In genomic region chr1:109527098-109527811, GRCh38 we compare ENCODE assay signal across 16 cellular contexts. TPM values are rescaled to one million over a fixed set of nuclear protein-coding genes. Genes with fewer than 3 reads are reported as not detected.
DNase-seq lines count a peak whose midpoint lies in the region; ATAC-seq, FAIRE-seq and TF ChIP-seq lines count a peak whose summit lies in the region.
"Had no signal": no experiment of that assay in that cellular context is flagged by ENCODE, and none has a peak within 500 bp of the region (broad histone marks: within the 10 kb centered on the region; RNA-seq: fewer than 3 reads in every experiment).

No MANE protein-coding gene starts in this region.

- no TSS peak for BruUV-seq in GM12878 (replicated peaks; lab: Mats Ljungman, UMichigan)
- no TSS peak for BruUV-seq in PC-9 (replicated peaks; lab: Mats Ljungman, UMichigan)

- H3K79me1 ChIP-seq in mesendoderm (ENCODE audit: low read length): no peaks in the 10 kb centered on the region

- H2AFZ ChIP-seq in GM12878 (ENCODE audit: control insufficient read depth, low read depth, low read length) (peak overlapping the region; percentile 40), PC-9 (no peak overlapping the region)
- H2AFZ ChIP-seq: parathyroid adenoma had no signal

- no peak overlapping the region for H4K8ac ChIP-seq in mesendoderm (ENCODE audit: low read depth, low read length)

- RAD21 ChIA-PET in GM12878 (lab: Charles Lee; ENCODE audit: unreplicated experiment): interaction anchor here (1.0 to 10.3 kb wide), 4 partner anchors 21 to 44 kb away, joined by 4 to 422 read pairs (median 27); partner anchors contain the start of genes ATXN7L2, CYB561D1 and GNAI3

- H3K36me3 Mint-ChIP-seq in activated T-cell treated with anti-CD3 and anti-CD28 coated beads, Interleukin-2, amount 50 U/mL, for 4 hours (ENCODE audit: insufficient read depth): no peaks in the 10 kb centered on the region

- H3K9ac ChIP-seq in GM12878 (ENCODE audit: control insufficient read depth, insufficient read depth, low read length) (no peak overlapping the region), mesendoderm (ENCODE audit: low read length) (no peak overlapping the region)
- H3K9ac ChIP-seq: parathyroid adenoma had no signal

- peak overlapping the region; percentile 62 for H3K4me2 ChIP-seq in GM12878 (ENCODE audit: control insufficient read depth, insufficient read depth)
- H3K4me2 ChIP-seq in mesendoderm (ENCODE audit: low read length): no peak overlapping the region
- no peak overlapping the region for H3K4me2 ChIP-seq in PC-9

- H2AK5ac ChIP-seq in mesendoderm (ENCODE audit: low read length): no peak overlapping the region

- H3K4me3 Mint-ChIP-seq in activated T-cell treated with anti-CD3 and anti-CD28 coated beads, Interleukin-2, amount 50 U/mL, for 4 hours: no peak overlapping the region

- no peak overlapping the region for H4K5ac ChIP-seq in mesendoderm (ENCODE audit: low read length)

- H3K23ac ChIP-seq in mesendoderm (ENCODE audit: low read length): no peak overlapping the region

- peaks cover 22% of the 10 kb centered on the region for H3K4me1 Mint-ChIP-seq in activated T-cell treated with anti-CD3 and anti-CD28 coated beads, Interleukin-2, amount 50 U/mL, for 4 hours (ENCODE audit: low read depth)

- TF ChIP-seq POLR2A in GM12878 (IDR thresholded peaks at IDR 0.05; ENCODE audit: low read depth, low read length): no peak

- H4K20me1 ChIP-seq in GM12878 (ENCODE audit: control insufficient read depth, insufficient read depth): no peaks in the 10 kb centered on the region
- no peaks in the 10 kb centered on the region for H4K20me1 ChIP-seq in PC-9 (ENCODE audit: insufficient read depth)

- H2BK15ac ChIP-seq in mesendoderm (replicated peaks; ENCODE audit: low read depth): no peak overlapping the region

- H3K4ac ChIP-seq in mesendoderm (ENCODE audit: low read depth, low read length): no peak overlapping the region

- 35% methylated on average over 14 of the region's 14 CpGs for WGBS in GM12878 (ENCODE audit: insufficient coverage, insufficient replicate concordance, low lambda C conversion rate, missing lambda C conversion rate)
- no CpG with 5 or more reads among the region's 14 CpGs for WGBS in mesendoderm (ENCODE audit: extremely low coverage, insufficient coverage, low lambda C conversion rate)

- H3K4me3 ChIP-seq in GM12865 (ENCODE audit: low read depth, low read length) (no peak overlapping the region), GM12878 (no peak overlapping the region), mesendoderm (ENCODE audit: low read length) (no peak overlapping the region), PC-9 (no peak overlapping the region)
- H3K4me3 ChIP-seq: thoracic aorta had no signal

- H3K27ac ChIP-seq in GM12878 (ENCODE audit: control insufficient read depth, insufficient read depth): peak overlapping the region; percentile 28; the same call in 1 of the 2 replicates
- H3K27ac ChIP-seq in mesendoderm (ENCODE audit: low read depth, low read length): no peak overlapping the region
- H3K27ac ChIP-seq in PC-9: no peak overlapping the region
- H3K27ac ChIP-seq: parathyroid adenoma, thoracic aorta had no signal

- POLR2A ChIA-PET in GM12878 (lab: Charles Lee): interaction anchor here (0.7 to 2.0 kb wide), 10 partner anchors 12 to 43 kb away, joined by 3 to 10 read pairs (median 4); partner anchors contain the start of genes ATXN7L2, CYB561D1 and GNAI3
- POLR2A ChIA-PET in PC-9 (lab: Charles Lee; ENCODE audit: unreplicated experiment): no interaction called here

- H2BK120ac ChIP-seq in mesendoderm (ENCODE audit: low read depth, low read length): no peak overlapping the region

- H3K9me3 ChIP-seq in GM12878 (replicated peaks; ENCODE audit: control insufficient read depth, insufficient read depth, low read length) (no peaks in the 10 kb centered on the region), PC-9 (ENCODE audit: insufficient read depth, low read depth) (no peaks in the 10 kb centered on the region)
- H3K9me3 ChIP-seq: thoracic aorta had no signal

- DNase-seq in GM12865 (ENCODE audit: low read depth) (peak; percentile 75), GM12878 (ENCODE audit: low read depth, low spot score) (no peak), putamen (ENCODE audit: low spot score) (no peak), mesendoderm (no peak), PC-9 (no peak)
- DNase-seq in activated T-cell treated with anti-CD3 and anti-CD28 coated beads, Interleukin-2, amount 50 U/mL, for 4 hours: no peak
- DNase-seq: activated CD4-positive, alpha-beta T cell treated with anti-CD3 and anti-CD28 coated beads for 4 hours; activated T-cell treated with anti-CD3 and anti-CD28 coated beads for 4 hours; amniotic stem cell; kidney; NCI-H187 treated with DMSO at 0.1 percent for 48 hours had no signal

- no peaks in the 10 kb centered on the region for H3F3A ChIP-seq in PC-9 (ENCODE audit: insufficient read depth, low read depth)

- H3K9me2 ChIP-seq in PC-9 (ENCODE audit: insufficient read depth): no peaks in the 10 kb centered on the region

- H3K27me3 ChIP-seq in GM12878 (replicated peaks in 1 of 2; ENCODE audit: control insufficient read depth in 2 of 2, insufficient read depth in 2 of 2, low read length in 1 of 2) (peaks cover 0 to 2% of the 10 kb centered on the region in 2 experiments; a peak in 1 of 4 replicates), mesendoderm (ENCODE audit: insufficient read depth, low read length, poor library complexity) (no peaks in the 10 kb centered on the region), PC-9 (ENCODE audit: insufficient read depth, low read depth) (peaks cover 26% of the 10 kb centered on the region)

- CTCF ChIA-PET in GM12878 (lab: Yijun Ruan, JAX) (interaction anchor here (0.8 to 21.3 kb wide), 8 partner anchors 12 to 249 kb away, joined by 3 to 1280 read pairs (median 5); partner anchors contain the start of genes AMIGO1 and CYB561D1), PC-9 (lab: Charles Lee) (no interaction called here)

- TF ChIP-seq CTCF in GM12865 (IDR thresholded peaks at IDR 0.05; ENCODE audit: insufficient read depth, low read depth, low read length, missing control alignments) (no peak), GM12878 (IDR thresholded peaks at IDR 0.05 in 2 of 3, conservative IDR thresholded peaks at IDR 0.05 in 1 of 3; ENCODE audit: control insufficient read depth in 2 of 3, extremely low read depth in 1 of 3, insufficient read depth in 1 of 3, low read depth in 3 of 3, low read length in 3 of 3) (no peak), PC-9 (conservative IDR thresholded peaks at IDR 0.05) (no peak)

- SMC1A ChIA-PET in GM12878 (lab: Charles Lee; ENCODE audit: uncharacterized antibody, unreplicated experiment): interaction anchor here (1.5 to 12.8 kb wide), 4 partner anchors 18 to 250 kb away, joined by 5 to 431 read pairs (median 130); partner anchors contain the start of genes AMIGO1, ATXN7L2 and CYB561D1

- H3K79me2 ChIP-seq in GM12878 (ENCODE audit: control insufficient read depth, insufficient read depth, low read length) (no peaks in the 10 kb centered on the region), mesendoderm (ENCODE audit: control insufficient read depth, insufficient read depth, low read length) (no peaks in the 10 kb centered on the region), PC-9 (ENCODE audit: low read depth) (no peaks in the 10 kb centered on the region)
- H3K79me2 ChIP-seq: parathyroid adenoma had no signal

- H3K36me3 ChIP-seq in GM12878 (ENCODE audit: control insufficient read depth in 2 of 2, insufficient read depth in 2 of 2, low read length in 1 of 2) (no peaks in the 10 kb centered on the region), mesendoderm (ENCODE audit: control insufficient read depth, insufficient read depth, low read length) (no peaks in the 10 kb centered on the region), PC-9 (ENCODE audit: low read depth) (no peaks in the 10 kb centered on the region)
- H3K36me3 ChIP-seq: thoracic aorta had no signal

- intact Hi-C loops in GM12878 (cut with micrococcal nuclease; ENCODE audit: unreplicated experiment): no loop called here
- intact Hi-C loops in PC-9 (cut with micrococcal nuclease; ENCODE audit: unreplicated experiment): no loop called here

- in situ Hi-C loops in GM12878 (cut with MboI): no loop called here

- ATAC-seq in GM19351 (IDR thresholded peaks at IDR 0.05; ENCODE audit: unreplicated experiment): peak; percentile 70
- ATAC-seq in HG02763 (IDR thresholded peaks at IDR 0.05; ENCODE audit: unreplicated experiment): peak; percentile 65
- ATAC-seq in GM12878: peak; percentile 87
- no peak for ATAC-seq in activated T-cell treated with anti-CD3 and anti-CD28 coated beads, Interleukin-2, amount 50 U/mL, for 4 hours

- H2BK5ac ChIP-seq in mesendoderm (ENCODE audit: low read length): no peak overlapping the region

- H3K9me3 Mint-ChIP-seq in activated T-cell treated with anti-CD3 and anti-CD28 coated beads, Interleukin-2, amount 50 U/mL, for 4 hours: no peaks in the 10 kb centered on the region

- no peak for TF ChIP-seq RAD21 in GM12878 (IDR thresholded peaks at IDR 0.05; ENCODE audit: insufficient read depth, low read depth, low read length)

- H3K27me3 Mint-ChIP-seq in activated T-cell treated with anti-CD3 and anti-CD28 coated beads, Interleukin-2, amount 50 U/mL, for 4 hours (ENCODE audit: low read depth): peaks cover 3% of the 10 kb centered on the region

- peak; percentile 49 for FAIRE-seq in GM12878 (lab: Jason Lieb, UNC)
- FAIRE-seq: kidney had no signal

- no peak overlapping the region for H3K56ac ChIP-seq in mesendoderm (ENCODE audit: low read length)

- peak in 1 of 2 experiments; percentile 60; a peak in 1 of 4 replicates for TF ChIP-seq EP300 in GM12878 (IDR thresholded peaks at IDR 0.05; ENCODE audit: borderline replicate concordance in 1 of 2, control insufficient read depth in 1 of 2, low read depth in 2 of 2, low read length in 2 of 2)

- no peak overlapping the region for H3K18ac ChIP-seq in mesendoderm (ENCODE audit: low read length)

- peaks cover 19% of the 10 kb centered on the region for H3K4me1 ChIP-seq in GM12878 (ENCODE audit: control insufficient read depth, insufficient read depth, low read length)
- H3K4me1 ChIP-seq in mesendoderm (ENCODE audit: control insufficient read depth, low read depth, low read length): no peaks in the 10 kb centered on the region
- no peaks in the 10 kb centered on the region for H3K4me1 ChIP-seq in PC-9 (replicated peaks; ENCODE audit: insufficient read depth)

RNA-seq across cellular contexts. Expression of gene GPR61, which starts 12.4 kb away (rescaled TPM):
- total RNA-seq in GM12878 (2013; cell fraction: nucleolus; rRNA removed): 0.44 and 1.3 TPM in 2 replicates
- total RNA-seq in GM12878 (2014; rRNA removed) (0.44 TPM in 1 of 2 replicates, not detected in the other), GM12878 (2014; rRNA removed; fragmentation: Illumina TruSeq; extraction: Trizol) (0.31 and 0.32 TPM in 2 replicates), GM12878 (2021) (0.38 TPM in 1 of 2 replicates, not detected in the other), PC-9 (2021) (not detected in 2 replicates)
- polyA plus RNA-seq in GM12878 (2011; ENCODE audit: low read depth): 0.07 TPM
- polyA plus RNA-seq in GM12878 (2011; rRNA removed) (0.23 and 0.53 TPM in 2 replicates), GM12878 (2014; fragmentation: Illumina TruSeq; extraction: Trizol) (0.21 TPM in 1 of 2 replicates, not detected in the other), GM12878 (2014; fragmentation: Nextera tagmentation; extraction: Ambion mirVana) (1 to 10 TPM in 1 of 2 experiments, under 1 TPM in 1; 0.19 to 1.1 TPM), GM12878 (2014; rRNA removed) (not detected in 2 replicates), GM12878 (2016; fragmentation: Nextera tagmentation; extraction: Ambion mirVana) (under 1 TPM; 0.47 to 0.84 TPM)
- 0.22 and 0.32 TPM in 2 replicates for polyA plus RNA-seq in GM12878 (2011; cell fraction: cytosol; rRNA removed)
- 0.19 and 0.51 TPM in 2 replicates for polyA plus RNA-seq in GM12878 (2011; cell fraction: nucleus; rRNA removed)
- polyA plus RNA-seq in GM12878 (2012): 0.23 and 0.66 TPM in 2 replicates
- polyA minus RNA-seq in GM12878 (2011; rRNA and poly(A)+ RNA removed): 2.6 and 3.8 TPM in 2 replicates
- polyA minus RNA-seq in GM12878 (2011; cell fraction: cytosol; rRNA and poly(A)+ RNA removed): not detected in 2 replicates
- polyA minus RNA-seq in GM12878 (2011; cell fraction: nucleus; rRNA and poly(A)+ RNA removed): 1.8 and 2.5 TPM in 2 replicates
- 0.10 TPM for polyA plus RNA-seq in mesendoderm (2013, experiment 1 of 2)
- 0.08 TPM for polyA plus RNA-seq in mesendoderm (2013, experiment 2 of 2)
- not detected for total RNA-seq in activated T-cell treated with anti-CD3 and anti-CD28 coated beads, Interleukin-2, amount 50 U/mL, for 4 hours
- total RNA-seq: epithelial cell of proximal tubule, kidney, thoracic aorta had no signal

RNA-seq across cellular contexts. Expression of gene AMIGO1, which starts 17.7 kb away (rescaled TPM):
- total RNA-seq in GM12878 (2013; cell fraction: nucleolus; rRNA removed): 1.5 and 1.7 TPM in 2 replicates
- 0.06 and 0.22 TPM in 2 replicates for total RNA-seq in GM12878 (2014; rRNA removed)
- 0.04 and 0.09 TPM in 2 replicates for total RNA-seq in GM12878 (2014; rRNA removed; fragmentation: Illumina TruSeq; extraction: Trizol)
- 0.27 and 0.28 TPM in 2 replicates for total RNA-seq in GM12878 (2021)
- polyA plus RNA-seq in GM12878 (2011; ENCODE audit: low read depth): 0.33 TPM
- 0.08 and 0.10 TPM in 2 replicates for polyA plus RNA-seq in GM12878 (2011; rRNA removed)
- polyA plus RNA-seq in GM12878 (2011; cell fraction: cytosol; rRNA removed): 0.07 and 0.10 TPM in 2 replicates
- polyA plus RNA-seq in GM12878 (2011; cell fraction: nucleus; rRNA removed): 0.15 and 0.19 TPM in 2 replicates
- 0.28 and 0.38 TPM in 2 replicates for polyA plus RNA-seq in GM12878 (2012)
- polyA plus RNA-seq in GM12878 (2014; fragmentation: Illumina TruSeq; extraction: Trizol): 0.07 and 0.11 TPM in 2 replicates
- under 1 TPM; 0.02 to 0.11 TPM for polyA plus RNA-seq in GM12878 (2014; fragmentation: Nextera tagmentation; extraction: Ambion mirVana)
- 0.11 TPM in 1 of 2 replicates, not detected in the other for polyA plus RNA-seq in GM12878 (2014; rRNA removed)
- polyA plus RNA-seq in GM12878 (2016; fragmentation: Nextera tagmentation; extraction: Ambion mirVana): under 1 TPM; 0.08 to 0.26 TPM
- polyA minus RNA-seq in GM12878 (2011; rRNA and poly(A)+ RNA removed): 0.05 and 0.07 TPM in 2 replicates
- not detected in 2 replicates for polyA minus RNA-seq in GM12878 (2011; cell fraction: cytosol; rRNA and poly(A)+ RNA removed)
- 0.10 and 0.12 TPM in 2 replicates for polyA minus RNA-seq in GM12878 (2011; cell fraction: nucleus; rRNA and poly(A)+ RNA removed)
- polyA plus RNA-seq in mesendoderm (2013, experiment 1 of 2): 0.56 TPM
- polyA plus RNA-seq in mesendoderm (2013, experiment 2 of 2): 0.48 TPM
- total RNA-seq in activated T-cell treated with anti-CD3 and anti-CD28 coated beads, Interleukin-2, amount 50 U/mL, for 4 hours: 1 to 10 TPM; 2.9 to 4.5 (median 4.0) TPM
- 4.1 and 4.2 TPM in 2 replicates for total RNA-seq in PC-9 (2021)

RNA-seq across cellular contexts. Expression of gene GNAI3, which starts 21.2 kb away (rescaled TPM):
- total RNA-seq in GM12878 (2013; cell fraction: nucleolus; rRNA removed): 15.2 TPM in 2 replicates
- total RNA-seq in GM12878 (2014; rRNA removed): 8.0 and 9.9 TPM in 2 replicates
- total RNA-seq in GM12878 (2014; rRNA removed; fragmentation: Illumina TruSeq; extraction: Trizol): 9.7 and 9.8 TPM in 2 replicates
- total RNA-seq in GM12878 (2021): 7.3 and 7.7 TPM in 2 replicates
- polyA plus RNA-seq in GM12878 (2011; ENCODE audit: low read depth): 3.7 TPM
- 9.4 and 15.3 TPM in 2 replicates for polyA plus RNA-seq in GM12878 (2011; rRNA removed)
- 3.1 and 3.5 TPM in 2 replicates for polyA plus RNA-seq in GM12878 (2011; cell fraction: cytosol; rRNA removed)
- 2.5 and 3.2 TPM in 2 replicates for polyA plus RNA-seq in GM12878 (2011; cell fraction: nucleus; rRNA removed)
- polyA plus RNA-seq in GM12878 (2012): 5.4 and 5.6 TPM in 2 replicates
- polyA plus RNA-seq in GM12878 (2014; fragmentation: Illumina TruSeq; extraction: Trizol): 7.9 and 9.6 TPM in 2 replicates
- 1 to 10 TPM; 6.2 TPM for polyA plus RNA-seq in GM12878 (2014; fragmentation: Nextera tagmentation; extraction: Ambion mirVana)
- 4.7 and 5.9 TPM in 2 replicates for polyA plus RNA-seq in GM12878 (2014; rRNA removed)
- 10 to 100 TPM; 12.0 to 13.8 TPM for polyA plus RNA-seq in GM12878 (2016; fragmentation: Nextera tagmentation; extraction: Ambion mirVana)
- polyA minus RNA-seq in GM12878 (2011; rRNA and poly(A)+ RNA removed): 7.6 and 11.4 TPM in 2 replicates
- 2.8 and 3.1 TPM in 2 replicates for polyA minus RNA-seq in GM12878 (2011; cell fraction: cytosol; rRNA and poly(A)+ RNA removed)
- polyA minus RNA-seq in GM12878 (2011; cell fraction: nucleus; rRNA and poly(A)+ RNA removed): 5.2 and 8.2 TPM in 2 replicates
- polyA plus RNA-seq in mesendoderm (2013, experiment 1 of 2): 6.2 TPM
- 6.5 TPM for polyA plus RNA-seq in mesendoderm (2013, experiment 2 of 2)
- total RNA-seq in activated T-cell treated with anti-CD3 and anti-CD28 coated beads, Interleukin-2, amount 50 U/mL, for 4 hours: 1 to 10 TPM; 8.6 to 8.9 (median 8.6) TPM
- 7.6 and 10.0 TPM in 2 replicates for total RNA-seq in PC-9 (2021)

RNA-seq across cellular contexts. Expression of gene CYB561D1, which starts 33.4 kb away (rescaled TPM):
- 16.8 and 17.3 TPM in 2 replicates for total RNA-seq in GM12878 (2013; cell fraction: nucleolus; rRNA removed)
- total RNA-seq in GM12878 (2014; rRNA removed): 3.3 TPM in 2 replicates
- 2.5 and 3.2 TPM in 2 replicates for total RNA-seq in GM12878 (2014; rRNA removed; fragmentation: Illumina TruSeq; extraction: Trizol)
- total RNA-seq in GM12878 (2021): 5.9 and 6.2 TPM in 2 replicates
- polyA plus RNA-seq in GM12878 (2011; ENCODE audit: low read depth): 4.9 TPM
- 7.5 and 9.0 TPM in 2 replicates for polyA plus RNA-seq in GM12878 (2011; rRNA removed)
- 10.0 and 13.9 TPM in 2 replicates for polyA plus RNA-seq in GM12878 (2011; cell fraction: cytosol; rRNA removed)
- polyA plus RNA-seq in GM12878 (2011; cell fraction: nucleus; rRNA removed): 12.1 and 15.3 TPM in 2 replicates
- 6.4 and 8.0 TPM in 2 replicates for polyA plus RNA-seq in GM12878 (2012)
- 3.4 and 3.7 TPM in 2 replicates for polyA plus RNA-seq in GM12878 (2014; fragmentation: Illumina TruSeq; extraction: Trizol)
- 1 to 10 TPM in 1 of 2 experiments, under 1 TPM in 1; 0.68 to 1.0 TPM for polyA plus RNA-seq in GM12878 (2014; fragmentation: Nextera tagmentation; extraction: Ambion mirVana)
- 5.0 and 5.5 TPM in 2 replicates for polyA plus RNA-seq in GM12878 (2014; rRNA removed)
- polyA plus RNA-seq in GM12878 (2016; fragmentation: Nextera tagmentation; extraction: Ambion mirVana): 1 to 10 TPM; 3.2 to 3.3 TPM
- 8.9 and 15.8 TPM in 2 replicates for polyA minus RNA-seq in GM12878 (2011; rRNA and poly(A)+ RNA removed)
- 2.7 and 4.0 TPM in 2 replicates for polyA minus RNA-seq in GM12878 (2011; cell fraction: cytosol; rRNA and poly(A)+ RNA removed)
- 6.9 and 12.7 TPM in 2 replicates for polyA minus RNA-seq in GM12878 (2011; cell fraction: nucleus; rRNA and poly(A)+ RNA removed)
- 1.7 TPM for polyA plus RNA-seq in mesendoderm (2013, experiment 1 of 2)
- polyA plus RNA-seq in mesendoderm (2013, experiment 2 of 2): 1.4 TPM
- total RNA-seq in activated T-cell treated with anti-CD3 and anti-CD28 coated beads, Interleukin-2, amount 50 U/mL, for 4 hours: 10 to 100 TPM in 2 of 3 donors, 1 to 10 TPM in 1; 9.0 to 11.1 (median 10.6) TPM
- total RNA-seq in PC-9 (2021): 11.6 and 11.7 TPM in 2 replicates

RNA-seq across cellular contexts. Expression of gene ATXN7L2, which starts 43.5 kb away (rescaled TPM):
- total RNA-seq in GM12878 (2013; cell fraction: nucleolus; rRNA removed): 17.6 and 17.8 TPM in 2 replicates
- total RNA-seq in GM12878 (2014; rRNA removed) (5.0 and 5.5 TPM in 2 replicates), GM12878 (2014; rRNA removed; fragmentation: Illumina TruSeq; extraction: Trizol) (2.8 TPM in 2 replicates), GM12878 (2021) (7.4 and 8.3 TPM in 2 replicates), PC-9 (2021) (4.7 and 5.7 TPM in 2 replicates)
- 2.0 TPM for polyA plus RNA-seq in GM12878 (2011; ENCODE audit: low read depth)
- polyA plus RNA-seq in GM12878 (2011; rRNA removed) (2.0 and 4.4 TPM in 2 replicates), GM12878 (2014; fragmentation: Illumina TruSeq; extraction: Trizol) (1.4 and 3.3 TPM in 2 replicates), GM12878 (2014; fragmentation: Nextera tagmentation; extraction: Ambion mirVana) (under 1 TPM; 0.27 to 0.80 TPM), GM12878 (2014; rRNA removed) (6.2 and 7.4 TPM in 2 replicates), GM12878 (2016; fragmentation: Nextera tagmentation; extraction: Ambion mirVana) (1 to 10 TPM; 5.8 to 7.3 TPM)
- 7.4 and 10.4 TPM in 2 replicates for polyA plus RNA-seq in GM12878 (2011; cell fraction: cytosol; rRNA removed)
- 44.0 and 45.2 TPM in 2 replicates for polyA plus RNA-seq in GM12878 (2011; cell fraction: nucleus; rRNA removed)
- polyA plus RNA-seq in GM12878 (2012): 4.8 and 5.5 TPM in 2 replicates
- 3.1 and 7.4 TPM in 2 replicates for polyA minus RNA-seq in GM12878 (2011; rRNA and poly(A)+ RNA removed)
- polyA minus RNA-seq in GM12878 (2011; cell fraction: cytosol; rRNA and poly(A)+ RNA removed): 2.9 and 4.5 TPM in 2 replicates
- polyA minus RNA-seq in GM12878 (2011; cell fraction: nucleus; rRNA and poly(A)+ RNA removed): 11.7 and 17.6 TPM in 2 replicates
- polyA plus RNA-seq in mesendoderm (2013, experiment 1 of 2): 8.0 TPM
- polyA plus RNA-seq in mesendoderm (2013, experiment 2 of 2): 8.2 TPM
- total RNA-seq in activated T-cell treated with anti-CD3 and anti-CD28 coated beads, Interleukin-2, amount 50 U/mL, for 4 hours: 10 to 100 TPM; 19.5 to 23.8 (median 23.6) TPM

Comparison
In these comparisons a context has a peak if more than half of its experiments do, and no peak if none do; other contexts are left out.
1. ATAC-seq: peak in GM19351 (single experiment), HG02763 (single experiment) and GM12878 (single experiment); none in activated T-cell treated with anti-CD3 and anti-CD28 coated beads, Interleukin-2, amount 50 U/mL, for 4 hours (0 of 2).